ENCODE assay signal across 10 cellular contexts in the genomic region with DNA sequence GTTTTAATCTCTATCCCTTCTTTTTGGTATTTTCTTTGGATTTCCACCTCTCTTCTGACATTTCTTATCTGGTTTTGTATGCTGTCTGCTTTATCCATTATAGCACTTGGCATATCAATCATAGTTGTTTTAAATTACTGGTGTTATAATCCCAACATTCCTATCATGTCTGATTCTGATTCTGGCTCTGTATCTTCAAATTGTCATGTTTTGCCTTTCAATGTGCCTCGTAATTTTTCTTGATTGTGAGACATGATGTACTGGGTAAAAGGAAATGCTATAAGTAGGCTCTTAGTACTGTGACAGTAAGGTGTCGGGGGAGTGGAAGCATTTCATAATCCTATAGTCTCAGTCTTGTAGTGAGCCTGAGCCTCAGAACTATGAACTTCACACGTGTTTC.
"Had no signal": no experiment of that assay in that cellular context is flagged by ENCODE, and none has a peak within 500 bp of the region (broad histone marks: within the 10 kb centered on the region; RNA-seq: fewer than 3 reads in every experiment).

No MANE protein-coding gene starts in this region.

- H2AFZ ChIP-seq: GM23248, GM23338 had no signal

- DNase-seq: GM23248, GOT3, H7, H9, HCEC 1CT, HFFc6 had no signal

- H3K4me2 ChIP-seq: GM23338 had no signal

- H3K27ac ChIP-seq: GM23248 had no signal

- H3K4me3 ChIP-seq: GM23248, GM23338, HAP-1 had no signal

- FAIRE-seq: H1, H54 had no signal

- H3K9ac ChIP-seq: GM23248 had no signal

- H3K9me3 ChIP-seq: HAP-1 had no signal

- H3K36me3 ChIP-seq: HAP-1 had no signal
